8 cellular contexts compared by ENCODE assay signal in the genomic region with DNA sequence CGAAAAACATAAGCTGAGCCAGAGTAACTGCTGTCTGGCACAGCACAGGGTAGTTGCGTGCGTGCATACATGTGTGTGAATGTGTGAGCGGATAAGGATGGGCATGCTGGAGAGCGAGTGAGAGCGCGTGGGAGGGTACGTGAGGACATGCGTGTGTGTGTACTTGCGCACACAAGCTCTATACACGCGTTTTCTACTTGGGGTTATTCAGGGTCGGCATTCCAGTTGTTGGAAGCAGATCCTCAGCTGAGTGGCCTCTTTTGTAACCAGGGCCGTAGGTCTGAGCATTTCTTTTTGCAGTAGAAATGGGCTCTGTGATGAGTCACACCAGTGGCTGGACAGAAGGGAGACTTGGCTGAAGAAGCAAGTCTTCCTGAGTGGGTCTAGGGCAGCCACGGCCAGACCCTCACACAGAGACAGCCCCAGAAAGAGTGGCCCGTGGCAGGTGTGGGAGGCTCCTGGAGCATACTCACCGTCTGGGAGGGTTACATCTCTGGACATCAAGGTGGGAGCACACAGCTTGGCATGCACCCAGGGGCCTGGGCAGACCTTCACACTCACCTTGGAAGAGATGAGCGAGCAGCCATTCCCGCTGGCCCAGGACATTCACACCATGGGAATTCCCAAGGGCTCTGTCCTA.
A peak's percentile ranks its signal among the peaks of the same experiment; 100 is the strongest.
DNase-seq lines count a peak whose midpoint lies in the region; ATAC-seq and TF ChIP-seq lines count a peak whose summit lies in the region.

No MANE protein-coding gene starts in this region.

- peaks cover 54% of the 10 kb centered on the region for H3K4me1 Mint-ChIP-seq in osteocyte (ENCODE audit: unreplicated experiment)

- no peaks in the 10 kb centered on the region for H3K36me3 Mint-ChIP-seq in osteocyte (ENCODE audit: unreplicated experiment)

- H3K4me1 ChIP-seq in BLaER1 (peaks cover 60% of the 10 kb centered on the region), Panc1 (ENCODE audit: control insufficient read depth, insufficient read depth, low read length) (peaks cover 15% of the 10 kb centered on the region)

- H3K27me3 Mint-ChIP-seq in osteocyte (ENCODE audit: unreplicated experiment): no peaks in the 10 kb centered on the region

- in situ Hi-C loops in Panc1 (cut with HindIII; ENCODE audit: low pct_unique_long_range_greater_than_20kb, low sequenced_read_pairs): no loop called here

- H3K36me3 ChIP-seq in BLaER1 (no peaks in the 10 kb centered on the region), Panc1 (ENCODE audit: control insufficient read depth, insufficient read depth, low read length) (no peaks in the 10 kb centered on the region)

- ATAC-seq in Panc1 (peak; percentile 57), HG02852 (IDR thresholded peaks at IDR 0.05; ENCODE audit: unreplicated experiment) (no peak)

- no peaks in the 10 kb centered on the region for H4K20me1 ChIP-seq in BLaER1

- intact Hi-C loops in Panc1 (cut with micrococcal nuclease; ENCODE audit: unreplicated experiment): no loop called here

- peak overlapping the region; percentile 28; the same call in 1 of the 2 replicates for H3K27ac ChIP-seq in BLaER1
- H3K27ac ChIP-seq in Panc1 (ENCODE audit: low read length): peak overlapping the region; percentile 66

- H3K9me3 Mint-ChIP-seq in osteocyte (ENCODE audit: unreplicated experiment): no peaks in the 10 kb centered on the region

- H3K27ac Mint-ChIP-seq in osteocyte (ENCODE audit: unreplicated experiment): peak overlapping the region; percentile 95

- no peak overlapping the region for H3K4me3 Mint-ChIP-seq in osteocyte (ENCODE audit: unreplicated experiment)

- TF ChIP-seq CTCF in Panc1 (IDR thresholded peaks at IDR 0.05): no peak
- no peak for TF ChIP-seq CTCF in osteocyte (IDR thresholded peaks at IDR 0.05)

- peak overlapping the region; percentile 73 for H3K4me2 ChIP-seq in BLaER1

- no TSS peak for BruUV-seq in Panc1 (replicated peaks; lab: Mats Ljungman, UMichigan)

- CTCF ChIA-PET in Panc1 (lab: Charles Lee): interaction anchor here (1.5 kb wide), 1 partner anchor 28 kb away, joined by 12 read pairs; no protein-coding TSS in a partner anchor

- DNase-seq in Panc1 (ENCODE audit: low read depth, low spot score) (no peak), fibroblast of gingiva (ENCODE audit: low read depth) (peak; percentile 97), osteocyte (ENCODE audit: extremely low spot score, unreplicated experiment) (no peak), KG1 (lab: John Stamatoyannopoulos, UW) (no peak), NCI-H748 treated with DMSO at 0.1 percent for 48 hours (lab: John Stamatoyannopoulos, UW) (no peak), cortex of kidney (lab: John Stamatoyannopoulos, UW) (no peak)

- H3K9ac ChIP-seq in BLaER1: no peak overlapping the region

- H3K27me3 ChIP-seq in BLaER1: no peaks in the 10 kb centered on the region
- no peaks in the 10 kb centered on the region for H3K27me3 ChIP-seq in Panc1 (ENCODE audit: control insufficient read depth, insufficient read depth, low read length)

- POLR2A ChIA-PET in Panc1 (lab: Charles Lee): no interaction called here

- H3K9me3 ChIP-seq in BLaER1 (peaks cover 6% of the 10 kb centered on the region), Panc1 (ENCODE audit: control insufficient read depth, insufficient read depth, low read depth, low read length) (no peaks in the 10 kb centered on the region)

- H3K4me3 ChIP-seq in BLaER1: no peak overlapping the region
- H3K4me3 ChIP-seq in Panc1 (ENCODE audit: low read depth in 2 of 2, low read length in 2 of 2): peak overlapping the region in 1 of 2 experiments; percentile 15; a peak in 2 of 4 replicates
